Comparison of ENCODE assay signal across 28 cellular contexts in the genomic region with DNA sequence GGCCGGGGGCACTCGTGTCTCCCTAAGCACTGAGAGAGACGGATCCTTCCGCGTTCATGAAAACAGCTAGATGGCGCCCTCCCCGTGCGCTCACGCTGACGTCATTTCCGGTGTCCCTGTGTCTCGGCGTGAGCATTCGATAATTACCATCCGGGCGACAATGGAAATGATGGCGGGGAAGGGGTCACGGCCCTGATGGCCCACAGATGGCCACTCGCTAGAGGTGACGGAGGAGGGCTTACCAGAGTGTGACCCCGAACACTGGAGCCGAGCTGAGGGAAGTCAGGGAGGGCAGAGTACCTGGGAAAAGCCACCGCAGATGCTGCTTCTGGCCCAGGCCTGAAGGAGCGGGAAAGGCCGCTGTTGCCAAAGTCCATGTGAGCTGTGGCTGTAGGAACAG.
DNase-seq lines count a peak whose midpoint lies in the region; ATAC-seq and TF ChIP-seq lines count a peak whose summit lies in the region.
"Had no signal": no experiment of that assay in that cellular context is flagged by ENCODE, and none has a peak within 500 bp of the region (broad histone marks: within the 10 kb centered on the region; RNA-seq: fewer than 3 reads in every experiment).

No MANE protein-coding gene starts in this region.

- no peaks in the 10 kb centered on the region for H3K36me3 ChIP-seq in DND-41 (ENCODE audit: insufficient read depth, low read length)
- peaks cover 0 to 2% of the 10 kb centered on the region in 2 experiments for H3K36me3 ChIP-seq in trophoblast cell (ENCODE audit: control insufficient read depth in 1 of 2, insufficient read depth in 2 of 2, low read length in 2 of 2)
- H3K36me3 ChIP-seq: colonic mucosa, esophagus squamous epithelium, SJCRH30, thyroid gland had no signal

- H3K27me3 Mint-ChIP-seq in H9 (ENCODE audit: low read depth) (peaks cover 4% of the 10 kb centered on the region; the same call in 1 of the 2 replicates), WTC11 (ENCODE audit: low read depth) (peaks cover 7% of the 10 kb centered on the region)
- H3K27me3 Mint-ChIP-seq: activated CD4-positive, alpha-beta T cell treated with anti-CD3 and anti-CD28 coated beads, Interleukin-2, amount 10 ng/mL, durations not matched to agents 7 days and 5 days; effector memory CD8-positive, alpha-beta T cell; IgD-negative memory B cell; stimulated activated naive CD8-positive, alpha-beta T cell treated with anti-CD3 and anti-CD28 coated beads, Interleukin-15, Interleukin-2, amounts not matched to agents 100 ng/mL and 50 ng/mL, for 24 hours had no signal

- DNase-seq in DND-41: no peak
- peak; percentile 63 for DNase-seq in H9
- no peak for DNase-seq in WTC11 (ENCODE audit: low spot score)
- DNase-seq in trophoblast cell: peak in 1 of 2 donors; percentile 15
- no peak for DNase-seq in HuH-7 (ENCODE audit: low spot score)
- DNase-seq in erythroblast (lab: John Stamatoyannopoulos, UW): no peak
- DNase-seq: activated CD4-positive, alpha-beta T cell treated with anti-CD3 and anti-CD28 coated beads, Interleukin-2, amount 10 ng/mL, durations not matched to agents 7 days and 5 days; activated naive CD4-positive, alpha-beta T cell treated with Interleukin-2 at 50 U/mL for 16 hours; activated T-cell treated with anti-CD3 and anti-CD28 coated beads, Interleukin-2, amount 50 U/mL, for 72 hours; amygdala; colonic mucosa; effector memory CD8-positive, alpha-beta T cell; esophagus squamous epithelium; MM.1S; natural killer cell; NCI-H1436 treated with DMSO at 0.1 percent for 48 hours; NCI-H446 treated with DMSO at 0.1 percent for 48 hours; NK-92 treated with Interleukin-12 subunit alpha and Interleukin-12 subunit beta, amount 100 ng/mL, for 24 hours; right cardiac atrium; SJCRH30; thyroid gland had no signal

- H3K9me3 Mint-ChIP-seq in H9 (peaks cover under 1 to 2% of the 10 kb centered on the region in 2 experiments; a peak in 2 of 5 replicates), WTC11 (peaks cover 41% of the 10 kb centered on the region)
- H3K9me3 Mint-ChIP-seq: activated CD4-positive, alpha-beta T cell treated with anti-CD3 and anti-CD28 coated beads, Interleukin-2, amount 10 ng/mL, durations not matched to agents 7 days and 5 days; natural killer cell; stimulated activated naive CD8-positive, alpha-beta T cell treated with anti-CD3 and anti-CD28 coated beads, Interleukin-15, Interleukin-2, amounts not matched to agents 100 ng/mL and 50 ng/mL, for 24 hours; T-helper 1 cell treated with Interleukin-12 subunit alpha and Interleukin-12 subunit beta and Interleukin-4 antibody, amounts not matched to agents 30 μg/mL and 1 μg/mL, for 36 hours had no signal

- CTCF ChIA-PET in WTC11 (lab: Charles Lee): interaction anchor here (0.5 to 1.3 kb wide), 3 partner anchors 47 to 91 kb away, joined by 3 to 4 read pairs (median 3); no protein-coding TSS in a partner anchor

- no peaks in the 10 kb centered on the region for H4K20me1 ChIP-seq in DND-41 (ENCODE audit: insufficient read depth, low read length)
- H4K20me1 ChIP-seq in H9 (ENCODE audit: control insufficient read depth, insufficient read depth, insufficient read length): no peaks in the 10 kb centered on the region

- no peak overlapping the region for H3T11ph ChIP-seq in H9 (ENCODE audit: low read length)

- no peak overlapping the region for H2BK20ac ChIP-seq in H9 (ENCODE audit: low read depth, low read length, poor library complexity, severe bottlenecking)

- no CpG with 5 or more reads among the region's 25 CpGs for WGBS in H9 (ENCODE audit: extremely low coverage, insufficient read length, low lambda C conversion rate)
- no CpG with 5 or more reads among the region's 25 CpGs for WGBS in trophoblast cell (ENCODE audit: extremely low coverage, insufficient coverage, insufficient read length)

- H3K36me3 Mint-ChIP-seq in H9 (ENCODE audit: insufficient read depth in 1 of 3, low read depth in 3 of 3) (peaks cover 0 to under 1% (median 0%) of the 10 kb centered on the region in 3 experiments; a peak in 1 of 7 replicates), WTC11 (peaks cover 58% of the 10 kb centered on the region)
- H3K36me3 Mint-ChIP-seq: IgD-negative memory B cell, natural killer cell had no signal

- H3K23me2 ChIP-seq in H9 (ENCODE audit: insufficient read length, low read depth, low read length, poor library complexity, severe bottlenecking): no peaks in the 10 kb centered on the region

- no peak overlapping the region for H3K4me3 Mint-ChIP-seq in H9
- H3K4me3 Mint-ChIP-seq in WTC11: no peak overlapping the region
- H3K4me3 Mint-ChIP-seq: activated CD4-positive, alpha-beta T cell treated with anti-CD3 and anti-CD28 coated beads, Interleukin-2, amount 10 ng/mL, durations not matched to agents 7 days and 5 days; activated T-cell treated with anti-CD3 and anti-CD28 coated beads, Interleukin-2, amount 50 U/mL, for 72 hours; effector memory CD8-positive, alpha-beta T cell; IgD-negative memory B cell; natural killer cell; stimulated activated naive CD8-positive, alpha-beta T cell treated with anti-CD3 and anti-CD28 coated beads, Interleukin-15, Interleukin-2, amounts not matched to agents 100 ng/mL and 50 ng/mL, for 24 hours; T-helper 1 cell treated with Interleukin-12 subunit alpha and Interleukin-12 subunit beta and Interleukin-4 antibody, amounts not matched to agents 30 μg/mL and 1 μg/mL, for 36 hours had no signal

- H4K8ac ChIP-seq in H9 (replicated peaks; ENCODE audit: insufficient read length, low read depth, low read length): no peak overlapping the region
- H4K8ac ChIP-seq in trophoblast cell (ENCODE audit: low read depth, low read length): no peak overlapping the region

- no peak overlapping the region for H3K56ac ChIP-seq in H9 (ENCODE audit: insufficient read length, low read depth, low read length)

- no peaks in the 10 kb centered on the region for H3K79me2 ChIP-seq in DND-41 (ENCODE audit: insufficient read depth, low read length)
- no peaks in the 10 kb centered on the region for H3K79me2 ChIP-seq in H9 (ENCODE audit: insufficient read depth, low read length)
- H3K79me2 ChIP-seq in trophoblast cell (ENCODE audit: control insufficient read depth, insufficient read depth, low read length, poor library complexity): no peaks in the 10 kb centered on the region
- H3K79me2 ChIP-seq: hepatocyte, parathyroid adenoma had no signal

- H3K14ac ChIP-seq in H9 (ENCODE audit: insufficient read depth, low read length): no peak overlapping the region
- no peak overlapping the region for H3K14ac ChIP-seq in trophoblast cell (ENCODE audit: low read length)

- no peak overlapping the region for H3K4me2 ChIP-seq in DND-41 (ENCODE audit: insufficient read depth, low read length)
- no peak overlapping the region for H3K4me2 ChIP-seq in H9 (ENCODE audit: insufficient read depth, insufficient read length, low read length)
- H3K4me2 ChIP-seq in trophoblast cell (ENCODE audit: low read length): no peak overlapping the region
- H3K4me2 ChIP-seq: hepatocyte had no signal

- no peak overlapping the region for H2BK12ac ChIP-seq in H9 (ENCODE audit: insufficient read length, low read depth, low read length)
- peak overlapping the region; percentile 70 for H2BK12ac ChIP-seq in trophoblast cell (ENCODE audit: low read length)

- no peak overlapping the region for H3K9ac ChIP-seq in DND-41 (ENCODE audit: low read depth, low read length)
- H3K9ac ChIP-seq in H9 (ENCODE audit: extremely low read depth, insufficient read length, low read length): no peak overlapping the region
- H3K9ac ChIP-seq in trophoblast cell (ENCODE audit: low read length): no peak overlapping the region
- H3K9ac ChIP-seq: parathyroid adenoma had no signal

- H3K4me3 ChIP-seq in DND-41 (ENCODE audit: low read depth in 1 of 2, low read length in 2 of 2) (no peak overlapping the region), trophoblast cell (ENCODE audit: low read depth, low read length) (no peak overlapping the region)
- H3K4me3 ChIP-seq: colonic mucosa, esophagus squamous epithelium, hepatocyte, SJCRH30, thyroid gland had no signal

- POLR2A ChIA-PET in WTC11 (lab: Charles Lee): no interaction called here

- H3K18ac ChIP-seq in H9 (ENCODE audit: insufficient read length, low read depth, low read length) (no peak overlapping the region), trophoblast cell (ENCODE audit: low read length) (no peak overlapping the region)

- no peak overlapping the region for H3K23ac ChIP-seq in H9 (ENCODE audit: insufficient read length, low read depth, low read length)
- no peak overlapping the region for H3K23ac ChIP-seq in trophoblast cell (ENCODE audit: low read length)

- H2BK120ac ChIP-seq in H9 (ENCODE audit: low read depth, low read length, poor library complexity, severe bottlenecking) (no peak overlapping the region), trophoblast cell (ENCODE audit: insufficient read depth, low read length, poor library complexity) (no peak overlapping the region)

- H3K27me3 ChIP-seq in DND-41 (ENCODE audit: insufficient read depth, low read length, poor library complexity) (no peaks in the 10 kb centered on the region), H9 (ENCODE audit: insufficient read depth, low read length) (no peaks in the 10 kb centered on the region; the same call in 1 of the 2 replicates), trophoblast cell (ENCODE audit: insufficient read depth, low read length) (no peaks in the 10 kb centered on the region)
- H3K27me3 ChIP-seq: colonic mucosa, hepatocyte, SJCRH30, thyroid gland had no signal

- no peak for TF ChIP-seq POLR2A in erythroblast (IDR thresholded peaks at IDR 0.05; ENCODE audit: low read length)

- H2AFZ ChIP-seq in DND-41 (ENCODE audit: low read depth, low read length): no peak overlapping the region
- H2AFZ ChIP-seq in H9 (ENCODE audit: low read length): no peak overlapping the region
- no peak overlapping the region for H2AFZ ChIP-seq in trophoblast cell (ENCODE audit: insufficient read depth, low read length, poor library complexity)
- H2AFZ ChIP-seq: hepatocyte, parathyroid adenoma had no signal

- H4K91ac ChIP-seq in H9 (ENCODE audit: insufficient read length, low read depth, low read length) (no peak overlapping the region), trophoblast cell (ENCODE audit: low read depth, low read length) (peak overlapping the region; percentile 67)

- H3K27ac Mint-ChIP-seq in H9 (peak overlapping the region in 1 of 3 experiments; percentile 28; a peak in 2 of 7 replicates), WTC11 (no peak overlapping the region)
- H3K27ac Mint-ChIP-seq: activated CD4-positive, alpha-beta T cell treated with anti-CD3 and anti-CD28 coated beads, Interleukin-2, amount 10 ng/mL, durations not matched to agents 7 days and 5 days; activated T-cell treated with anti-CD3 and anti-CD28 coated beads, Interleukin-2, amount 50 U/mL, for 72 hours; effector memory CD8-positive, alpha-beta T cell; IgD-negative memory B cell; natural killer cell; stimulated activated naive CD8-positive, alpha-beta T cell treated with anti-CD3 and anti-CD28 coated beads, Interleukin-15, Interleukin-2, amounts not matched to agents 100 ng/mL and 50 ng/mL, for 24 hours; T-helper 1 cell treated with Interleukin-12 subunit alpha and Interleukin-12 subunit beta and Interleukin-4 antibody, amounts not matched to agents 30 μg/mL and 1 μg/mL, for 36 hours had no signal

- no peak overlapping the region for H2BK15ac ChIP-seq in H9 (ENCODE audit: low read depth, low read length)

- H3K79me1 ChIP-seq in H9 (ENCODE audit: insufficient read depth, low read depth, low read length, poor library complexity, severe bottlenecking) (no peaks in the 10 kb centered on the region), trophoblast cell (ENCODE audit: low read length) (peaks cover 32% of the 10 kb centered on the region)

- H2AK5ac ChIP-seq in H9 (ENCODE audit: insufficient read length, low read length): no peak overlapping the region
- H2AK5ac ChIP-seq in trophoblast cell (ENCODE audit: low read length): peak overlapping the region; percentile 56

- ATAC-seq in DND-41 (ENCODE audit: insufficient read depth, low read depth): no peak
- ATAC-seq in WTC11: no peak
- ATAC-seq in HG02981 (IDR thresholded peaks at IDR 0.05; ENCODE audit: unreplicated experiment): no peak
- ATAC-seq: activated T-cell treated with anti-CD3 and anti-CD28 coated beads, Interleukin-2, amount 50 U/mL, for 72 hours; effector memory CD8-positive, alpha-beta T cell; natural killer cell; Panc1; right cardiac atrium had no signal

- H2BK5ac ChIP-seq in H9 (ENCODE audit: insufficient read length, low read length) (no peak overlapping the region), trophoblast cell (ENCODE audit: low read depth, low read length, poor library complexity) (no peak overlapping the region)

- H4K12ac ChIP-seq in trophoblast cell (ENCODE audit: low read depth, low read length): no peak overlapping the region

- H3K4me1 ChIP-seq in DND-41 (ENCODE audit: insufficient read depth, low read length) (peaks cover 39% of the 10 kb centered on the region), H9 (ENCODE audit: insufficient read depth, low read length) (peaks cover 1% of the 10 kb centered on the region; the same call in 1 of the 2 replicates), trophoblast cell (ENCODE audit: control insufficient read depth in 1 of 2, insufficient read depth in 2 of 2, low read length in 2 of 2) (peaks cover 26 to 28% of the 10 kb centered on the region in 2 experiments)
- H3K4me1 ChIP-seq: colonic mucosa, SJCRH30, thyroid gland had no signal

- TF ChIP-seq CTCF in DND-41 (IDR thresholded peaks at IDR 0.05; ENCODE audit: borderline replicate concordance, extremely low read depth, low read length, poor library complexity, severe bottlenecking) (peak; percentile 42), H9 (conservative IDR thresholded peaks at IDR 0.05) (peak; percentile 73), WTC11 (IDR thresholded peaks at IDR 0.05) (no peak)

- no peaks in the 10 kb centered on the region for H3K9me3 ChIP-seq in DND-41 (ENCODE audit: insufficient read depth, low read length, severe bottlenecking)
- H3K9me3 ChIP-seq in H9 (ENCODE audit: control insufficient read depth, low read depth, low read length): no peaks in the 10 kb centered on the region
- peaks cover 4% of the 10 kb centered on the region for H3K9me3 ChIP-seq in trophoblast cell (ENCODE audit: insufficient read depth, low read depth, low read length)
- H3K9me3 ChIP-seq: colonic mucosa, esophagus squamous epithelium, SJCRH30, thyroid gland had no signal

- no peak overlapping the region for H4K5ac ChIP-seq in H9 (ENCODE audit: insufficient read length, low read depth, low read length)

- H3K4ac ChIP-seq in H9 (ENCODE audit: low read depth, low read length) (no peak overlapping the region), trophoblast cell (ENCODE audit: low read depth, low read length) (no peak overlapping the region)

- H3K27ac ChIP-seq in DND-41 (ENCODE audit: low read length) (no peak overlapping the region), H9 (ENCODE audit: insufficient read length, low read depth, low read length) (no peak overlapping the region), trophoblast cell (ENCODE audit: low read depth, low read length) (no peak overlapping the region)
- H3K27ac ChIP-seq: colonic mucosa, esophagus squamous epithelium, hepatocyte, parathyroid adenoma, SJCRH30, thyroid gland had no signal

- H3K4me1 Mint-ChIP-seq in H9: peaks cover 18 to 21% of the 10 kb centered on the region in 2 experiments
- H3K4me1 Mint-ChIP-seq in WTC11: peaks cover 1% of the 10 kb centered on the region; the same call in 1 of the 2 replicates
- H3K4me1 Mint-ChIP-seq: IgD-negative memory B cell, natural killer cell had no signal
